ENCODE assay signal across 17 cellular contexts in genomic region chr6:117169060-117169635, GRCh38.
DNase-seq lines count a peak whose midpoint lies in the region; ATAC-seq and TF ChIP-seq lines count a peak whose summit lies in the region.
"Had no signal": no experiment of that assay in that cellular context is flagged by ENCODE, and none has a peak within 500 bp of the region (broad histone marks: within the 10 kb centered on the region; RNA-seq: fewer than 3 reads in every experiment).

No MANE protein-coding gene starts in this region.

- H2BK15ac ChIP-seq in mesenchymal stem cell (ENCODE audit: low read depth, poor library complexity, severe bottlenecking) = no peak overlapping the region
- no peak overlapping the region for H2BK15ac ChIP-seq in H9 (ENCODE audit: low read depth, low read length)

- ATAC-seq in heart right ventricle (peak in 6 of 8 donors; percentile 33 to 57 (median 43)), Right ventricle myocardium inferior (no peak)
- ATAC-seq: CD8-positive, alpha-beta T cell had no signal

- no peak overlapping the region for H2AFZ ChIP-seq in mesenchymal stem cell (ENCODE audit: low read depth, low read length)
- H2AFZ ChIP-seq in H9 (ENCODE audit: low read length) = no peak overlapping the region
- H2AFZ ChIP-seq: GM23248 had no signal

- no peak overlapping the region for H2AK5ac ChIP-seq in mesenchymal stem cell (ENCODE audit: low read length, severe bottlenecking)
- no peak overlapping the region for H2AK5ac ChIP-seq in H9 (ENCODE audit: insufficient read length, low read length)

- H4K20me1 ChIP-seq in H9 (ENCODE audit: control insufficient read depth, insufficient read depth, insufficient read length) = no peaks in the 10 kb centered on the region
- H4K20me1 ChIP-seq: BLaER1 had no signal

- H2BK5ac ChIP-seq in mesenchymal stem cell (ENCODE audit: low read depth, low read length, poor library complexity, severe bottlenecking) (no peak overlapping the region), H9 (ENCODE audit: insufficient read length, low read length) (no peak overlapping the region)

- H3K56ac ChIP-seq in H9 (ENCODE audit: insufficient read length, low read depth, low read length) = no peak overlapping the region

- no peak overlapping the region for H3T11ph ChIP-seq in H9 (ENCODE audit: low read length)

- H3K4me3 ChIP-seq in heart right ventricle = no peak overlapping the region
- H3K4me3 ChIP-seq in mesenchymal stem cell (ENCODE audit: insufficient read depth in 1 of 2, low read depth in 1 of 2, low read length in 2 of 2) = no peak overlapping the region
- H3K4me3 ChIP-seq in skeletal muscle satellite cell (ENCODE audit: low read length) = peak overlapping the region; percentile 20
- H3K4me3 ChIP-seq: BLaER1, GM23248 had no signal

- H3K4me1 ChIP-seq in heart right ventricle (peaks cover 0 to 31% (median 0%) of the 10 kb centered on the region in 9 donors), mesenchymal stem cell (ENCODE audit: control insufficient read depth, insufficient read depth, low read depth, low read length) (peaks cover 6% of the 10 kb centered on the region), skeletal muscle satellite cell (ENCODE audit: control insufficient read depth, insufficient read depth, low read length) (peaks cover 34% of the 10 kb centered on the region), H9 (ENCODE audit: insufficient read depth, low read length) (no peaks in the 10 kb centered on the region)
- H3K4me1 ChIP-seq: BLaER1 had no signal

- H3K18ac ChIP-seq in mesenchymal stem cell (ENCODE audit: low read depth in 1 of 2, low read length in 2 of 2) = no peak overlapping the region
- no peak overlapping the region for H3K18ac ChIP-seq in H9 (ENCODE audit: insufficient read length, low read depth, low read length)

- H3K4me2 ChIP-seq in mesenchymal stem cell (ENCODE audit: low read length, poor library complexity, severe bottlenecking) (no peak overlapping the region), skeletal muscle satellite cell (ENCODE audit: low read length) (peak overlapping the region; percentile 38), H9 (ENCODE audit: insufficient read depth, insufficient read length, low read length) (no peak overlapping the region)
- H3K4me2 ChIP-seq: BLaER1 had no signal

- no peaks in the 10 kb centered on the region; a peak in 3 of 5 replicates for H3K9me3 Mint-ChIP-seq in H9

- no peak overlapping the region; a peak in 1 of 7 replicates for H3K27ac Mint-ChIP-seq in H9
- H3K27ac Mint-ChIP-seq: CD8-positive, alpha-beta T cell had no signal

- H3K36me3 Mint-ChIP-seq in H9 (ENCODE audit: insufficient read depth in 1 of 3, low read depth in 3 of 3) = no peaks in the 10 kb centered on the region
- H3K36me3 Mint-ChIP-seq: CD8-positive, alpha-beta T cell had no signal

- H3K14ac ChIP-seq in mesenchymal stem cell (ENCODE audit: low read length in 2 of 2) (no peak overlapping the region), H9 (ENCODE audit: insufficient read depth, low read length) (no peak overlapping the region)

- no peak overlapping the region for H3K4me3 Mint-ChIP-seq in H9
- H3K4me3 Mint-ChIP-seq: CD8-positive, alpha-beta T cell had no signal

- intact Hi-C loops in heart right ventricle (cut with DNase I) (no loop called here), Right ventricle myocardium inferior (cut with DNase I) (loop anchor here (10.0 kb wide), 1 partner anchor 94 kb away; no protein-coding TSS in a partner anchor), posterior vena cava (cut with DNase I) (no loop called here)

- H3K79me1 ChIP-seq in mesenchymal stem cell (replicated peaks; ENCODE audit: low read length, poor library complexity, severe bottlenecking) (no peaks in the 10 kb centered on the region), H9 (ENCODE audit: insufficient read depth, low read depth, low read length, poor library complexity, severe bottlenecking) (no peaks in the 10 kb centered on the region)

- no peak overlapping the region for H4K91ac ChIP-seq in mesenchymal stem cell (ENCODE audit: low read length)
- H4K91ac ChIP-seq in H9 (ENCODE audit: insufficient read length, low read depth, low read length) = no peak overlapping the region

- H3K9ac ChIP-seq in mesenchymal stem cell (ENCODE audit: low read length) = no peak overlapping the region
- peak overlapping the region; percentile 68 for H3K9ac ChIP-seq in skeletal muscle satellite cell (ENCODE audit: low read depth, low read length)
- H3K9ac ChIP-seq in H9 (ENCODE audit: extremely low read depth, insufficient read length, low read length) = no peak overlapping the region
- H3K9ac ChIP-seq: BLaER1, GM23248 had no signal

- H3K27me3 Mint-ChIP-seq in H9 (ENCODE audit: low read depth) = no peaks in the 10 kb centered on the region

- H3K4me1 Mint-ChIP-seq in H9 = peaks cover 4 to 5% of the 10 kb centered on the region in 2 experiments

- no peaks in the 10 kb centered on the region for H3K23me2 ChIP-seq in H9 (ENCODE audit: insufficient read length, low read depth, low read length, poor library complexity, severe bottlenecking)

- H3K4ac ChIP-seq in mesenchymal stem cell (ENCODE audit: low read depth in 1 of 2, low read length in 2 of 2) (no peak overlapping the region), H9 (ENCODE audit: low read depth, low read length) (no peak overlapping the region)

- H3K27me3 ChIP-seq in heart right ventricle (no peaks in the 10 kb centered on the region), mesenchymal stem cell (ENCODE audit: control insufficient read depth in 1 of 2, insufficient read depth in 1 of 2, low read length in 2 of 2) (no peaks in the 10 kb centered on the region), skeletal muscle satellite cell (ENCODE audit: control insufficient read depth, insufficient read depth, low read length) (no peaks in the 10 kb centered on the region), H9 (ENCODE audit: insufficient read depth, low read length) (no peaks in the 10 kb centered on the region)
- H3K27me3 ChIP-seq: BLaER1 had no signal

- TF ChIP-seq CTCF in heart right ventricle (IDR thresholded peaks at IDR 0.05) (no peak), H9 (conservative IDR thresholded peaks at IDR 0.05) (no peak)

- DNase-seq in heart right ventricle = no peak
- DNase-seq in Right ventricle myocardium inferior (ENCODE audit: missing footprints) = no peak
- peak; percentile 5 for DNase-seq in amniotic epithelial cell (ENCODE audit: low read depth)
- peak; percentile 11 for DNase-seq in mesenchymal stem cell
- no peak for DNase-seq in H9
- DNase-seq in putamen (ENCODE audit: low spot score) = no peak
- no peak for DNase-seq in posterior vena cava (ENCODE audit: low spot score)
- DNase-seq: CD8-positive, alpha-beta T cell; DMS79; GM23248; NCI-H1417 treated with DMSO at 0.1 percent for 48 hours; NCI-H1930; NCI-H2171; NCI-H748 treated with DMSO at 0.1 percent for 48 hours; SHP77 treated with DMSO at 0.1 percent for 48 hours had no signal

- WGBS in heart right ventricle, 2 donors = 48 to 54% methylated on average over 5 of the region's 5 CpGs
- WGBS in mesenchymal stem cell = 86% methylated on average over 5 of the region's 5 CpGs
- WGBS in H9 (ENCODE audit: extremely low coverage, insufficient read length, low lambda C conversion rate) = no CpG with 5 or more reads among the region's 5 CpGs

- H4K8ac ChIP-seq in mesenchymal stem cell (ENCODE audit: low read length) (no peak overlapping the region), H9 (replicated peaks; ENCODE audit: insufficient read length, low read depth, low read length) (no peak overlapping the region)

- H3K27ac ChIP-seq in heart right ventricle (peak overlapping the region in 5 of 10 donors; percentile 14 to 70 (median 45)), mesenchymal stem cell (ENCODE audit: low read length, poor library complexity, severe bottlenecking) (no peak overlapping the region), H9 (ENCODE audit: insufficient read length, low read depth, low read length) (no peak overlapping the region)
- H3K27ac ChIP-seq: BLaER1, GM23248 had no signal

- H2BK120ac ChIP-seq in mesenchymal stem cell (ENCODE audit: low read depth, low read length) (no peak overlapping the region), H9 (ENCODE audit: low read depth, low read length, poor library complexity, severe bottlenecking) (no peak overlapping the region)

- no peak overlapping the region for H4K5ac ChIP-seq in H9 (ENCODE audit: insufficient read length, low read depth, low read length)

- H3K36me3 ChIP-seq in heart right ventricle (no peaks in the 10 kb centered on the region), mesenchymal stem cell (ENCODE audit: control insufficient read depth in 1 of 2, insufficient read depth in 2 of 2, low read depth in 1 of 2, low read length in 2 of 2) (no peaks in the 10 kb centered on the region), skeletal muscle satellite cell (ENCODE audit: insufficient read depth, low read length) (no peaks in the 10 kb centered on the region)
- H3K36me3 ChIP-seq: BLaER1 had no signal

- H3K9me3 ChIP-seq in heart right ventricle = peaks cover 0 to 30% (median 12%) of the 10 kb centered on the region in 11 donors
- H3K9me3 ChIP-seq in mesenchymal stem cell (ENCODE audit: control insufficient read depth, low read length) = no peaks in the 10 kb centered on the region
- no peaks in the 10 kb centered on the region for H3K9me3 ChIP-seq in skeletal muscle satellite cell (replicated peaks; ENCODE audit: low read length)
- no peaks in the 10 kb centered on the region for H3K9me3 ChIP-seq in H9 (ENCODE audit: control insufficient read depth, low read depth, low read length)
- H3K9me3 ChIP-seq: BLaER1 had no signal

- no peak overlapping the region for H2BK12ac ChIP-seq in mesenchymal stem cell (ENCODE audit: low read length in 2 of 2)
- no peak overlapping the region for H2BK12ac ChIP-seq in H9 (ENCODE audit: insufficient read length, low read depth, low read length)

- H3K23ac ChIP-seq in mesenchymal stem cell (ENCODE audit: low read length in 2 of 2) (no peak overlapping the region), H9 (ENCODE audit: insufficient read length, low read depth, low read length) (no peak overlapping the region)

- no peaks in the 10 kb centered on the region for H3K79me2 ChIP-seq in H9 (ENCODE audit: insufficient read depth, low read length)

- no peak overlapping the region for H2BK20ac ChIP-seq in H9 (ENCODE audit: low read depth, low read length, poor library complexity, severe bottlenecking)

Comparison
In these comparisons a context has a peak if more than half of its experiments do, and no peak if none do; other contexts are left out.
1. DNase-seq: peak in amniotic epithelial cell (single experiment) and mesenchymal stem cell (single experiment); none in heart right ventricle (0 of 2), Right ventricle myocardium inferior (single experiment), H9 (single experiment), putamen (single experiment) and posterior vena cava (single experiment).